In the genomic region with DNA sequence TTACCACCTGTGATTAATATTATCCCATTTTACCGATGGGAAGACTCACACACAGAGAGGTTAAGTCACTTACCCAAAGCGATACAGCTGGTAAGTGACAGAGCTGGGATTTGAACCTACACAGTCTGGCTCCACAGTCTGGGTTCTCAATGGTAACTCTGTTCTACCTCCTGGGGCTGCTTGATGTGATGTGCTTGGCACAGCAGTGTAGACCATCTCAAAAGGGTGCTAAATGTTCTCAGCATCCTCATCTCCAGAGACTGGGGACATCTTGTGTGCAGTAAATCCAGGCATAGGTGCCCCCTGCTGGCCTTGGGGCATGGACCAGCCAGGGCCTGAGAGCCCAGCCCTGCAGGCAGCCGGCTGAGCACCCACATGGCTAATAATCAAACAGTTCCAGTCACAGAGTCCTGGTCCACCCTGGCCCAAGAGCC, we compare ENCODE assay signal across 8 cellular contexts.
DNase-seq lines count a peak whose midpoint lies in the region; ATAC-seq and TF ChIP-seq lines count a peak whose summit lies in the region.

No MANE protein-coding gene starts in this region.

- no peak for TF ChIP-seq POLR2A in NB4 (IDR thresholded peaks at IDR 0.05; ENCODE audit: extremely low read depth, insufficient read length)

- peak; percentile 81 for TF ChIP-seq CTCF in NB4 (IDR thresholded peaks at IDR 0.05; ENCODE audit: low read depth, low read length)

- H3K4me3 ChIP-seq in NB4 (ENCODE audit: low read depth, low read length): no peak overlapping the region

- ATAC-seq in GM18498 (IDR thresholded peaks at IDR 0.05; ENCODE audit: unreplicated experiment): no peak

- DNase-seq in SIG-M5 treated with dmso at 0.1 percent for 504 hours (lab: John Stamatoyannopoulos, UW; ENCODE audit: unreplicated experiment): peak; percentile 21
- DNase-seq in SIG-M5 (lab: John Stamatoyannopoulos, UW): no peak
- DNase-seq in NB4 (ENCODE audit: low read depth): peak; percentile 85
- DNase-seq in activated CD8-positive, alpha-beta memory T cell treated with anti-CD3 and anti-CD28 coated beads for 24 hours: peak; percentile 76
- DNase-seq in fibroblast of the conjunctiva (ENCODE audit: low read depth): peak; percentile 21
- DNase-seq in nucleus accumbens (lab: John Stamatoyannopoulos, UW): peak in 30 of 56 donors; percentile 1 to 66 (median 20)
- DNase-seq in NCI-H128 (lab: John Stamatoyannopoulos, UW; ENCODE audit: unreplicated experiment): no peak

Comparison
In these comparisons a context has a peak if more than half of its experiments do, and no peak if none do; other contexts are left out.
1. DNase-seq: peak in SIG-M5 treated with dmso at 0.1 percent for 504 hours (single experiment), NB4 (single experiment), activated CD8-positive, alpha-beta memory T cell treated with anti-CD3 and anti-CD28 coated beads for 24 hours (single experiment), fibroblast of the conjunctiva (single experiment) and nucleus accumbens (30 of 56); none in SIG-M5 (single experiment) and NCI-H128 (single experiment).